Comparison of ENCODE assay signal across 9 cellular contexts in genomic region chr10:33143160-33143728, GRCh38.
DNase-seq lines count a peak whose midpoint lies in the region; ATAC-seq lines count a peak whose summit lies in the region.
"Had no signal": no experiment of that assay in that cellular context is flagged by ENCODE, and none has a peak within 500 bp of the region (broad histone marks: within the 10 kb centered on the region; RNA-seq: fewer than 3 reads in every experiment).

No MANE protein-coding gene starts in this region.

- no peaks in the 10 kb centered on the region for H3K27me3 ChIP-seq in right cardiac atrium (ENCODE audit: control insufficient read depth, insufficient read depth)
- H3K27me3 ChIP-seq: spleen had no signal

- H3K27ac ChIP-seq in right cardiac atrium (ENCODE audit: low read length), result peak overlapping the region; percentile 36
- H3K27ac ChIP-seq: spleen had no signal

- H3K9me3 ChIP-seq in right cardiac atrium (ENCODE audit: control insufficient read depth, low read length), result no peaks in the 10 kb centered on the region

- 76% methylated on average over 5 of the region's 5 CpGs for WGBS in right cardiac atrium

- H3K4me1 ChIP-seq in right cardiac atrium (ENCODE audit: control insufficient read depth, insufficient read depth, low read length), result no peaks in the 10 kb centered on the region

- intact Hi-C loops in right cardiac atrium (cut with DNase I), result no loop called here

- DNase-seq in stimulated activated naive CD4-positive, alpha-beta T cell treated with Interleukin-2 at 50 U/mL for 16 hours (lab: John Stamatoyannopoulos, UW), result peak; percentile 62
- DNase-seq in stimulated activated naive CD4-positive, alpha-beta T cell (lab: John Stamatoyannopoulos, UW), result no peak
- DNase-seq in activated CD8-positive, alpha-beta memory T cell treated with anti-CD3 and anti-CD28 coated beads, Interleukin-2, amount 50 U/mL, for 48 hours, result peak; percentile 69
- no peak for DNase-seq in right cardiac atrium
- no peak for DNase-seq in NCI-H1417 (lab: John Stamatoyannopoulos, UW)
- no peak for DNase-seq in inferior parietal cortex (ENCODE audit: extremely low spot score)
- DNase-seq: spleen had no signal

- H3K4me3 ChIP-seq in right cardiac atrium (ENCODE audit: low read length), result no peak overlapping the region
- H3K4me3 ChIP-seq: spleen had no signal

- ATAC-seq in right cardiac atrium, result peak in 1 of 2 donors; percentile 56
- ATAC-seq in HG02852 (IDR thresholded peaks at IDR 0.05; ENCODE audit: unreplicated experiment), result no peak
- ATAC-seq in HG02884 (IDR thresholded peaks at IDR 0.05; ENCODE audit: unreplicated experiment), result no peak

Comparison
In these comparisons a context has a peak if more than half of its experiments do, and no peak if none do; other contexts are left out.
1. DNase-seq: peak in stimulated activated naive CD4-positive, alpha-beta T cell treated with Interleukin-2 at 50 U/mL for 16 hours (single experiment) and activated CD8-positive, alpha-beta memory T cell treated with anti-CD3 and anti-CD28 coated beads, Interleukin-2, amount 50 U/mL, for 48 hours (single experiment); none in stimulated activated naive CD4-positive, alpha-beta T cell (0 of 6), right cardiac atrium (0 of 3), NCI-H1417 (0 of 3) and inferior parietal cortex (single experiment).